ENCODE assay signal across 13 cellular contexts in the genomic region with DNA sequence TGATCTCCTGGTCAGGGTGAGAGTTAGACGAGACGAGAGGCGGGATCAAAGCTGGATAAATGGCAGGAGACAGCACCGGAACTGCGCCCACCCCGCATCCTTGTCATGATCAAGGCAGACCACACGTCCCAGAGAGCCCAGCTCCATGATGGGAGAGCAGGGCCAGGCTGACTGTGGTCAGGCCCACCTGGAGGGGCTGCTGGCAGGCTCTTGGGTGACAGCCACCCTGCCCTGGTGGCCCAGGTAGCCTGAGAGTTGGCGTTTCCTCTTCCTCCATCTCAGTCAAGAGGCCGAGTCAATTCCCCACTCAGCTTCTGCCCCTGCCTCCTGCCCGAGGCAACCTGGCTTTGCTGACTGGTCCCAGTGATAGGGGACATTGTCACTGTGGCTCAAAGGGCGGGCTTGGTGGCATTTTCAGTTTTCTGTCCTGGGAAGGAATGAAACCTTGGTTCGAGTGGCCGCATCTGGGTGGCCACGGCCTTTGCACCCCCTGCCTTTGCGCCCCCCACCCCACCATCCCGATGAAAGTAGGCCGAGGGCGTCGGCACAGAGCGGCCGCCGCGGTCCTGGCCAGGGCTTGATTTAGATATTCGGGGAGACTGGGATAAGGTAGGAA.
A peak's percentile ranks its signal among the peaks of the same experiment; 100 is the strongest.
DNase-seq lines count a peak whose midpoint lies in the region; ATAC-seq and TF ChIP-seq lines count a peak whose summit lies in the region.
"Had no signal": no experiment of that assay in that cellular context is flagged by ENCODE, and none has a peak within 500 bp of the region (broad histone marks: within the 10 kb centered on the region; RNA-seq: fewer than 3 reads in every experiment).

No MANE protein-coding gene starts in this region.

- H3K27ac ChIP-seq in HCT116 (ENCODE audit: low read depth, low read length): peak overlapping the region; percentile 11; the same call in 1 of the 2 replicates
- peak overlapping the region; percentile 99 to 100 for H3K27ac ChIP-seq in coronary artery
- H3K27ac ChIP-seq in left lung: peak overlapping the region; percentile 83 to 98
- peak overlapping the region in 20 of 21 experiments; percentile 79 to 100 (median 98) for H3K27ac ChIP-seq in skin epidermis
- H3K27ac ChIP-seq in Karpas-422 (ENCODE audit: low read length): no peak overlapping the region
- H3K27ac ChIP-seq: neutrophil had no signal

- DNase-seq in HCT116 (ENCODE audit: low read depth, low spot score) (no peak), coronary artery (ENCODE audit: low spot score) (peak; percentile 75), left lung (peak; percentile 28 to 63), Karpas-422 (no peak), NCI-H510A (lab: John Stamatoyannopoulos, UW) (no peak), mesothelial cell of epicardium (ENCODE audit: low spot score in 2 of 2, unreplicated experiment in 2 of 2) (no peak)
- no peak for DNase-seq in stimulated activated CD4-positive, alpha-beta T cell treated with anti-CD3 and anti-CD28 coated beads, Interleukin-4, amount 100 ng/mL, for 1 hour
- DNase-seq: activated effector memory CD4-positive, alpha-beta T cell treated with anti-CD3 and anti-CD28 coated beads, Interleukin-2, amount 50 U/mL, for 16 hours; CD4-positive, alpha-beta memory T cell; NCI-H524 treated with DMSO at 0.1 percent for 48 hours had no signal

- no peaks in the 10 kb centered on the region for H3K27me3 Mint-ChIP-seq in mesothelial cell of epicardium (ENCODE audit: low read depth)
- H3K27me3 Mint-ChIP-seq: CD4-positive, alpha-beta memory T cell; dendritic cell treated with granulocyte-macrophage colony-stimulating factor and Interleukin-4, amounts not matched to agents 40 ng/mL and 50 ng/mL, for 4 days had no signal

- ATAC-seq in HCT116 (no peak), left lung (no peak)

- H3K79me2 ChIP-seq in HCT116 (ENCODE audit: insufficient read depth, low read length) (peaks cover 100% of the 10 kb centered on the region), Karpas-422 (ENCODE audit: low read length) (peaks cover 52% of the 10 kb centered on the region)

- CTCF ChIA-PET in HCT116 (lab: Charles Lee): no interaction called here

- no TSS peak for BruUV-seq in HCT116 (replicated peaks; lab: Mats Ljungman, UMichigan)

- H4K20me1 ChIP-seq in HCT116 (ENCODE audit: insufficient read depth): no peaks in the 10 kb centered on the region; the same call in 1 of the 2 replicates
- peaks cover 4% of the 10 kb centered on the region; the same call in 1 of the 2 replicates for H4K20me1 ChIP-seq in Karpas-422 (ENCODE audit: insufficient read depth, low read depth, low read length)

- H3K27ac Mint-ChIP-seq in mesothelial cell of epicardium: no peak overlapping the region
- H3K27ac Mint-ChIP-seq: CD4-positive, alpha-beta memory T cell had no signal

- TF ChIP-seq CTCF in HCT116 (IDR thresholded peaks at IDR 0.05 in 2 of 3, conservative IDR thresholded peaks at IDR 0.05 in 1 of 3; ENCODE audit: borderline replicate concordance in 1 of 3, insufficient read depth in 1 of 3, low read depth in 2 of 3, low read length in 2 of 3): no peak
- TF ChIP-seq CTCF in coronary artery (IDR thresholded peaks at IDR 0.05): no peak
- no peak for TF ChIP-seq CTCF in left lung (IDR thresholded peaks at IDR 0.05)
- no peak for TF ChIP-seq CTCF in mesothelial cell of epicardium (IDR thresholded peaks at IDR 0.05; ENCODE audit: unreplicated experiment)

- no peak for TF ChIP-seq POLR2A in HCT116 (IDR thresholded peaks at IDR 0.05; ENCODE audit: borderline replicate concordance, extremely low read depth, insufficient read depth, insufficient read length)

- POLR2A ChIA-PET in HCT116 (lab: Charles Lee): no interaction called here

- no peak overlapping the region for H3K4me2 ChIP-seq in HCT116 (ENCODE audit: low read length)
- no peak overlapping the region for H3K4me2 ChIP-seq in Karpas-422 (ENCODE audit: low read depth, low read length, poor library complexity, severe bottlenecking)

- H3K4me3 Mint-ChIP-seq in mesothelial cell of epicardium: no peak overlapping the region
- H3K4me3 Mint-ChIP-seq: CD4-positive, alpha-beta memory T cell; dendritic cell treated with granulocyte-macrophage colony-stimulating factor and Interleukin-4, amounts not matched to agents 40 ng/mL and 50 ng/mL, for 4 days had no signal

- H3K9ac ChIP-seq in HCT116 (ENCODE audit: low read length): no peak overlapping the region
- no peak overlapping the region for H3K9ac ChIP-seq in Karpas-422 (ENCODE audit: low read length)

- H3K9me2 ChIP-seq in HCT116 (ENCODE audit: insufficient read depth): no peaks in the 10 kb centered on the region
- H3K9me2 ChIP-seq in Karpas-422 (replicated peaks; ENCODE audit: insufficient read depth, low read length): no peaks in the 10 kb centered on the region

- no peaks in the 10 kb centered on the region for H3K4me1 Mint-ChIP-seq in mesothelial cell of epicardium

- TF ChIP-seq RAD21 in HCT116 (IDR thresholded peaks at IDR 0.05; ENCODE audit: low read depth): no peak

- no peaks in the 10 kb centered on the region for H3K36me3 Mint-ChIP-seq in mesothelial cell of epicardium
- H3K36me3 Mint-ChIP-seq: CD4-positive, alpha-beta memory T cell had no signal

- peaks cover 4 to 54% of the 10 kb centered on the region in 2 experiments; a peak in 3 of 4 replicates for H3K36me3 ChIP-seq in HCT116 (ENCODE audit: control insufficient read depth in 1 of 2, insufficient read depth in 2 of 2, low read length in 2 of 2)
- peaks cover 0 to 86% of the 10 kb centered on the region in 2 donors for H3K36me3 ChIP-seq in left lung
- H3K36me3 ChIP-seq in Karpas-422 (ENCODE audit: insufficient read depth, low read length): 0 out of 2 replicates have a peak, but pooled peaks cover 5% of the 10 kb centered on the region

- H2AFZ ChIP-seq in HCT116 (ENCODE audit: low read depth, low read length, poor library complexity, severe bottlenecking): no peak overlapping the region
- H2AFZ ChIP-seq in Karpas-422 (ENCODE audit: low read length): no peak overlapping the region

- H3K9me3 ChIP-seq in HCT116 (ENCODE audit: control insufficient read depth in 1 of 2, insufficient read depth in 1 of 2, low read depth in 1 of 2, low read length in 2 of 2): no peaks in the 10 kb centered on the region
- H3K9me3 ChIP-seq in left lung: no peaks in the 10 kb centered on the region
- H3K9me3 ChIP-seq in Karpas-422 (ENCODE audit: low read length): no peaks in the 10 kb centered on the region
- H3K9me3 ChIP-seq: neutrophil had no signal

- no peaks in the 10 kb centered on the region for H3K9me3 Mint-ChIP-seq in mesothelial cell of epicardium
- H3K9me3 Mint-ChIP-seq: CD4-positive, alpha-beta memory T cell; dendritic cell treated with granulocyte-macrophage colony-stimulating factor and Interleukin-4, amounts not matched to agents 40 ng/mL and 50 ng/mL, for 4 days had no signal

- H3K27me3 ChIP-seq in HCT116 (ENCODE audit: insufficient read depth, low read length) (no peaks in the 10 kb centered on the region), left lung (no peaks in the 10 kb centered on the region), Karpas-422 (ENCODE audit: low read length) (no peaks in the 10 kb centered on the region)
- H3K27me3 ChIP-seq: neutrophil had no signal

- RAD21 ChIA-PET in HCT116 (lab: Charles Lee; ENCODE audit: low non-redundant PET in 1 of 2, low total read pairs in 2 of 2, uncharacterized antibody in 2 of 2, unreplicated experiment in 2 of 2): no interaction called here

- peaks cover 17 to 41% of the 10 kb centered on the region in 2 experiments for H3K4me1 ChIP-seq in HCT116 (ENCODE audit: control insufficient read depth in 1 of 2, insufficient read depth in 2 of 2, low read length in 2 of 2)
- H3K4me1 ChIP-seq in left lung: peaks cover 58 to 98% of the 10 kb centered on the region in 2 donors
- no peaks in the 10 kb centered on the region for H3K4me1 ChIP-seq in Karpas-422 (ENCODE audit: low read length)

- intact Hi-C loops in HCT116 (cut with micrococcal nuclease): no loop called here
- intact Hi-C loops in left lung (cut with DNase I): no loop called here

- H3K4me3 ChIP-seq in HCT116 (replicated peaks in 1 of 2; ENCODE audit: low read depth in 1 of 2, low read length in 2 of 2) (no peak overlapping the region), coronary artery (peak overlapping the region; percentile 96), left lung (peak overlapping the region in 1 of 2 donors; percentile 6), skin epidermis (peak overlapping the region in 4 of 7 experiments; percentile 10 to 44 (median 34)), Karpas-422 (ENCODE audit: low read length) (no peak overlapping the region)

TF ChIP-seq in HCT116, 20 proteins besides CTCF, POLR2A, EP300 and RAD21 (continues in another document):
- TF ChIP-seq CBX3 (IDR thresholded peaks at IDR 0.05; ENCODE audit: low read depth): no peak
- TF ChIP-seq, protein P1, sequence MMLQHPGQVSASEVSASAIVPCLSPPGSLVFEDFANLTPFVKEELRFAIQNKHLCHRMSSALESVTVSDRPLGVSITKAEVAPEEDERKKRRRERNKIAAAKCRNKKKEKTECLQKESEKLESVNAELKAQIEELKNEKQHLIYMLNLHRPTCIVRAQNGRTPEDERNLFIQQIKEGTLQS (IDR thresholded peaks at IDR 0.05): no peak
- no peak for TF ChIP-seq JUND (IDR thresholded peaks at IDR 0.05)
- no peak for TF ChIP-seq SP1 (IDR thresholded peaks at IDR 0.05; ENCODE audit: low read depth)
- TF ChIP-seq ZNF274 (IDR thresholded peaks at IDR 0.05; ENCODE audit: low read depth, low read length): no peak
- no peak for TF ChIP-seq ZFX (IDR thresholded peaks at IDR 0.05)
- no peak for TF ChIP-seq ELF1 (IDR thresholded peaks at IDR 0.05; ENCODE audit: borderline replicate concordance, low read depth)
- TF ChIP-seq SIN3A (IDR thresholded peaks at IDR 0.05; ENCODE audit: low read depth): no peak
- TF ChIP-seq YY1 (IDR thresholded peaks at IDR 0.05; ENCODE audit: extremely low read depth, insufficient replicate concordance, low read depth, low read length): no peak
- TF ChIP-seq SRF (IDR thresholded peaks at IDR 0.05; ENCODE audit: low read depth): no peak
- TF ChIP-seq ZBTB33 (IDR thresholded peaks at IDR 0.05; ENCODE audit: extremely low read depth, insufficient replicate concordance, low read length): no peak
- no peak for TF ChIP-seq EGR1 (IDR thresholded peaks at IDR 0.05; ENCODE audit: low read depth)

Comparison
In these comparisons a context has a peak if more than half of its experiments do, and no peak if none do; other contexts are left out.
1. DNase-seq: peak in coronary artery (single experiment) and left lung (2 of 2); none in HCT116 (single experiment), Karpas-422 (single experiment), NCI-H510A (single experiment), mesothelial cell of epicardium (0 of 2) and stimulated activated CD4-positive, alpha-beta T cell treated with anti-CD3 and anti-CD28 coated beads, Interleukin-4, amount 100 ng/mL, for 1 hour (single experiment).
2. H3K4me3 ChIP-seq: peak in coronary artery (single experiment) and skin epidermis (4 of 7); none in HCT116 (0 of 2) and Karpas-422 (single experiment).